ENCODE assay signal across 14 cellular contexts in the genomic region with DNA sequence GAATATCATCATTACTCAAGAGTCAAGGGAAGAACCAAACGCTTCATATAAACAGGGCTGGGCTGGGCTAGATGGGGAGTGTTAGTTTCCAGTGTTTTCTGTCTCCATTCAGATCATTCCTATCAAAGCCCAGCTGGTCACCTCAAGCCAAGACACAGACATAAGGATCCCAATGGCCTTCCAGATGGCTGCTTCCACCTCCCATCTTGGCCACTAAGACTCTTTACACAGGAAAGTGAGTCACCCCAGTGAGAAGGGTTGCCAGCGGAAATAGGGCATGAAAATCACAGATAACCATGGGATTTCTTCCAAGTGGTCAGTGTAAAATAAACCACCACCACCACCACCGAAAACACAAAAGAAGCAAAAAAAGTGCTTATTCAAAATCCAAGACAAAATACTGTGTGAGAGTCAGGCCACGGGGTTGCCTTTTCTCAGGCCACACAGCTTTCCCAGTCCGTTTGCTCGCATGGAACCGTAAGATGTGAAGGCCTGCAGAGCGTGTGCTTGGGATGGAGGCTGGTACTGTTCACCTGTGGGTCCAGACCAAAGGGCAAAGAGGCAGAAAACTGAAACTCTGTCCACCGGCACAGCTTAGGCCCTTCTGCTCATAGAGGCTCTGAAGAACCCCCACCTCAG. TPM values are rescaled to one million over a fixed set of nuclear protein-coding genes. Genes with fewer than 3 reads are reported as not detected.
DNase-seq lines count a peak whose midpoint lies in the region; ATAC-seq, FAIRE-seq and TF ChIP-seq lines count a peak whose summit lies in the region.
"Had no signal": no experiment of that assay in that cellular context is flagged by ENCODE, and none has a peak within 500 bp of the region (broad histone marks: within the 10 kb centered on the region; RNA-seq: fewer than 3 reads in every experiment).

No MANE protein-coding gene starts in this region.

- H3K9ac ChIP-seq in GM12878 (ENCODE audit: control insufficient read depth, insufficient read depth, low read length), result no peak overlapping the region

- H3K4me2 ChIP-seq in GM12878 (ENCODE audit: control insufficient read depth, insufficient read depth), result no peak overlapping the region

- intact Hi-C loops in GM12878 (cut with micrococcal nuclease; ENCODE audit: unreplicated experiment) (no loop called here), right cardiac atrium (cut with DNase I) (no loop called here)

- FAIRE-seq in GM12878 (lab: Jason Lieb, UNC), result peak; percentile 61
- FAIRE-seq: GM12892 had no signal

- POLR2A ChIA-PET in GM12878 (lab: Charles Lee), result no interaction called here

- no peak for TF ChIP-seq RAD21 in GM12878 (IDR thresholded peaks at IDR 0.05; ENCODE audit: insufficient read depth, low read depth, low read length)

- no peaks in the 10 kb centered on the region for H3K36me3 ChIP-seq in GM12878 (ENCODE audit: control insufficient read depth in 2 of 2, insufficient read depth in 2 of 2, low read length in 1 of 2)

- no peak for TF ChIP-seq EP300 in GM12878 (IDR thresholded peaks at IDR 0.05; ENCODE audit: borderline replicate concordance in 1 of 2, control insufficient read depth in 1 of 2, low read depth in 2 of 2, low read length in 2 of 2)

- H4K20me1 ChIP-seq in GM12878 (ENCODE audit: control insufficient read depth, insufficient read depth), result no peaks in the 10 kb centered on the region

- no peak overlapping the region for H2AFZ ChIP-seq in GM12878 (ENCODE audit: control insufficient read depth, low read depth, low read length)

- no TSS peak for BruUV-seq in GM12878 (replicated peaks; lab: Mats Ljungman, UMichigan)

- H3K27me3 ChIP-seq in GM12878 (replicated peaks in 1 of 2; ENCODE audit: control insufficient read depth in 2 of 2, insufficient read depth in 2 of 2, low read length in 1 of 2) (no peaks in the 10 kb centered on the region), right cardiac atrium (ENCODE audit: control insufficient read depth, insufficient read depth) (no peaks in the 10 kb centered on the region)

- no peak for TF ChIP-seq POLR2A in GM12878 (IDR thresholded peaks at IDR 0.05; ENCODE audit: low read depth, low read length)

- TF ChIP-seq CTCF in AG09319 (IDR thresholded peaks at IDR 0.05; ENCODE audit: low read depth, low read length) (no peak), GM12878 (IDR thresholded peaks at IDR 0.05 in 2 of 3, conservative IDR thresholded peaks at IDR 0.05 in 1 of 3; ENCODE audit: control insufficient read depth in 2 of 3, extremely low read depth in 1 of 3, insufficient read depth in 1 of 3, low read depth in 3 of 3, low read length in 3 of 3) (no peak)

- CTCF ChIA-PET in GM12878 (lab: Yijun Ruan, JAX), result interaction anchor here (1.2 to 24.4 kb wide), 4 partner anchors 29 to 242 kb away, joined by 3 to 1055 read pairs (median 146); no protein-coding TSS in a partner anchor

- ATAC-seq in GM12878 (no peak), right cardiac atrium (peak; percentile 53 to 86), HG02970 (IDR thresholded peaks at IDR 0.05; ENCODE audit: low FRiP score, unreplicated experiment) (no peak), HG03469 (IDR thresholded peaks at IDR 0.05; ENCODE audit: unreplicated experiment) (no peak)
- ATAC-seq: activated CD4-positive, alpha-beta T cell treated with anti-CD3 and anti-CD28 coated beads for 36 hours had no signal

- RAD21 ChIA-PET in GM12878 (lab: Charles Lee; ENCODE audit: unreplicated experiment), result interaction anchor here (1.3 to 2.1 kb wide), 2 partner anchors 32 to 35 kb away, joined by 3 to 9 read pairs; no protein-coding TSS in a partner anchor

- H3K4me1 ChIP-seq in GM12878 (ENCODE audit: control insufficient read depth, insufficient read depth, low read length) (peaks cover 10% of the 10 kb centered on the region), right cardiac atrium (ENCODE audit: control insufficient read depth, insufficient read depth, low read length) (no peaks in the 10 kb centered on the region)

- no peaks in the 10 kb centered on the region for H3K79me2 ChIP-seq in GM12878 (ENCODE audit: control insufficient read depth, insufficient read depth, low read length)

- H3K9me3 ChIP-seq in GM12878 (replicated peaks; ENCODE audit: control insufficient read depth, insufficient read depth, low read length) (no peaks in the 10 kb centered on the region; the same call in 2 of the 3 replicates), right cardiac atrium (ENCODE audit: control insufficient read depth, low read length) (no peaks in the 10 kb centered on the region)

- peak; percentile 44 for DNase-seq in AG09319 (ENCODE audit: extremely low read depth, low read depth)
- peak; percentile 89 for DNase-seq in HT1080 (ENCODE audit: low read depth)
- DNase-seq in GM12878 (ENCODE audit: low read depth, low spot score), result no peak
- no peak for DNase-seq in right cardiac atrium
- DNase-seq in SK-N-DZ (ENCODE audit: low spot score), result no peak
- DNase-seq in GM03348 (ENCODE audit: low spot score), result no peak
- DNase-seq: activated CD4-positive, alpha-beta T cell treated with anti-CD3 and anti-CD28 coated beads for 36 hours; activated T-cell treated with anti-CD3 and anti-CD28 coated beads, Interleukin-2, amount 50 U/mL, for 24 hours; DMS153 had no signal

- H3K4me3 ChIP-seq in GM12878 (no peak overlapping the region), right cardiac atrium (ENCODE audit: low read length) (no peak overlapping the region)

- WGBS in GM12878 (ENCODE audit: insufficient coverage, insufficient replicate concordance, low lambda C conversion rate, missing lambda C conversion rate), result 42% methylated on average over 9 of the region's 9 CpGs
- 72% methylated on average over 9 of the region's 9 CpGs for WGBS in right cardiac atrium

- SMC1A ChIA-PET in GM12878 (lab: Charles Lee; ENCODE audit: uncharacterized antibody, unreplicated experiment), result interaction anchor here (0.6 to 24.6 kb wide), 3 partner anchors 27 to 694 kb away, joined by 3 to 786 read pairs (median 3); a partner anchor contains a TSS

- H3K27ac ChIP-seq in GM12878 (ENCODE audit: control insufficient read depth, insufficient read depth) (no peak overlapping the region), right cardiac atrium (ENCODE audit: low read length) (no peak overlapping the region)
- H3K27ac ChIP-seq: HL-60 had no signal

- in situ Hi-C loops in GM12878 (cut with MboI), result no loop called here

TF ChIP-seq in GM12878, 131 proteins besides CTCF, POLR2A, EP300 and RAD21 (continues in another document):
- no peak for TF ChIP-seq MYC (IDR thresholded peaks at IDR 0.05; ENCODE audit: insufficient read depth, insufficient read length, insufficient replicate concordance, low read length, severe bottlenecking)

RNA-seq across cellular contexts. Expression of a gene that starts 5.6 kb away (rescaled TPM):
- not detected in 2 replicates for total RNA-seq in HT1080 (2014; rRNA removed; shearing (Covaris generic))
- polyA plus RNA-seq in HT1080 (2015; cell fraction: cytosol; rRNA removed), result not detected in 2 replicates
- not detected in 2 replicates for polyA plus RNA-seq in HT1080 (2015; cell fraction: nucleus; rRNA removed)
- not detected in 2 replicates for total RNA-seq in GM12878 (2013; cell fraction: nucleolus; rRNA removed)
- total RNA-seq in GM12878 (2014; rRNA removed), result not detected in 2 replicates
- not detected in 2 replicates for total RNA-seq in GM12878 (2014; rRNA removed; fragmentation: Illumina TruSeq; extraction: Trizol)
- 28.8 and 35.7 TPM in 2 replicates for total RNA-seq in GM12878 (2021)
- polyA plus RNA-seq in GM12878 (2011; ENCODE audit: low read depth), result not detected
- 0.41 TPM in 1 of 2 replicates, not detected in the other for polyA plus RNA-seq in GM12878 (2011; rRNA removed)
- polyA plus RNA-seq in GM12878 (2011; cell fraction: cytosol; rRNA removed), result 0.40 and 0.53 TPM in 2 replicates
- 0.37 and 1.0 TPM in 2 replicates for polyA plus RNA-seq in GM12878 (2011; cell fraction: nucleus; rRNA removed)
- polyA plus RNA-seq in GM12878 (2012), result 0.25 and 0.28 TPM in 2 replicates
- polyA plus RNA-seq in GM12878 (2014; fragmentation: Illumina TruSeq; extraction: Trizol), result not detected in 2 replicates
- polyA plus RNA-seq in GM12878 (2014; fragmentation: Nextera tagmentation; extraction: Ambion mirVana), result not detected
- 0.28 TPM in 1 of 2 replicates, not detected in the other for polyA plus RNA-seq in GM12878 (2014; rRNA removed)
- polyA plus RNA-seq in GM12878 (2016; fragmentation: Nextera tagmentation; extraction: Ambion mirVana), result under 1 TPM in 1 of 2 experiments, not detected in 1; 0.21 TPM
- polyA minus RNA-seq in GM12878 (2011; rRNA and poly(A)+ RNA removed), result 0.82 TPM in 1 of 2 replicates, not detected in the other
- not detected in 2 replicates for polyA minus RNA-seq in GM12878 (2011; cell fraction: cytosol; rRNA and poly(A)+ RNA removed)
- polyA minus RNA-seq in GM12878 (2011; cell fraction: nucleus; rRNA and poly(A)+ RNA removed), result not detected in 2 replicates
- total RNA-seq in right cardiac atrium, result 1 to 10 TPM in 1 of 4 donors, not detected in 3; 4.0 TPM
- 0.16 TPM for polyA plus RNA-seq in right cardiac atrium
- polyA plus RNA-seq in SK-N-DZ (2014; cell fraction: cytosol; rRNA removed), result not detected in 2 replicates
- polyA plus RNA-seq in SK-N-DZ (2014; cell fraction: nucleus; rRNA removed), result not detected in 2 replicates
- total RNA-seq: activated CD4-positive, alpha-beta T cell treated with anti-CD3 and anti-CD28 coated beads for 36 hours; mesothelial cell of epicardium had no signal

RNA-seq across cellular contexts. Expression of a gene that starts 27.1 kb away (rescaled TPM):
- not detected in 2 replicates for total RNA-seq in HT1080 (2014; rRNA removed; shearing (Covaris generic))
- not detected in 2 replicates for polyA plus RNA-seq in HT1080 (2015; cell fraction: cytosol; rRNA removed)
- not detected in 2 replicates for polyA plus RNA-seq in HT1080 (2015; cell fraction: nucleus; rRNA removed)
- total RNA-seq in GM12878 (2013; cell fraction: nucleolus; rRNA removed), result not detected in 2 replicates
- total RNA-seq in GM12878 (2014; rRNA removed) (not detected in 2 replicates), GM12878 (2014; rRNA removed; fragmentation: Illumina TruSeq; extraction: Trizol) (not detected in 2 replicates), GM12878 (2021) (11.9 and 12.4 TPM in 2 replicates), right cardiac atrium (under 1 TPM in 1 of 4 donors, not detected in 3; 0.61 TPM)
- not detected for polyA plus RNA-seq in GM12878 (2011; ENCODE audit: low read depth)
- polyA plus RNA-seq in GM12878 (2011; rRNA removed) (not detected in 2 replicates), GM12878 (2014; fragmentation: Illumina TruSeq; extraction: Trizol) (not detected in 2 replicates), GM12878 (2014; fragmentation: Nextera tagmentation; extraction: Ambion mirVana) (not detected), GM12878 (2014; rRNA removed) (not detected in 2 replicates), GM12878 (2016; fragmentation: Nextera tagmentation; extraction: Ambion mirVana) (not detected), right cardiac atrium (0.27 TPM)
- polyA plus RNA-seq in GM12878 (2011; cell fraction: cytosol; rRNA removed), result not detected in 2 replicates
- polyA plus RNA-seq in GM12878 (2011; cell fraction: nucleus; rRNA removed), result not detected in 2 replicates
- polyA plus RNA-seq in GM12878 (2012), result not detected in 2 replicates
- not detected in 2 replicates for polyA minus RNA-seq in GM12878 (2011; rRNA and poly(A)+ RNA removed)
- polyA minus RNA-seq in GM12878 (2011; cell fraction: cytosol; rRNA and poly(A)+ RNA removed), result not detected in 2 replicates
- polyA minus RNA-seq in GM12878 (2011; cell fraction: nucleus; rRNA and poly(A)+ RNA removed), result not detected in 2 replicates
- not detected in 2 replicates for polyA plus RNA-seq in SK-N-DZ (2014; cell fraction: cytosol; rRNA removed)
- polyA plus RNA-seq in SK-N-DZ (2014; cell fraction: nucleus; rRNA removed), result not detected in 2 replicates
- total RNA-seq: activated CD4-positive, alpha-beta T cell treated with anti-CD3 and anti-CD28 coated beads for 36 hours; mesothelial cell of epicardium had no signal

Comparison
In these comparisons a context has a peak if more than half of its experiments do, and no peak if none do; other contexts are left out.
1. DNase-seq: peak in AG09319 (single experiment) and HT1080 (single experiment); none in GM12878 (single experiment), right cardiac atrium (0 of 3), SK-N-DZ (single experiment) and GM03348 (single experiment).
2. ATAC-seq: peak in right cardiac atrium (2 of 2); none in GM12878 (single experiment), HG02970 (single experiment) and HG03469 (single experiment).